8 cellular contexts compared by ENCODE assay signal in genomic region chr1:44842763-44843655, GRCh38. TPM values are rescaled to one million over a fixed set of nuclear protein-coding genes. Genes with fewer than 3 reads are reported as not detected.
DNase-seq lines count a peak whose midpoint lies in the region; ATAC-seq and TF ChIP-seq lines count a peak whose summit lies in the region.

Gene PTCH2 (minus strand): TSS chr1:44843253. CDS start chr1:44842932, 321 bp downstream.

- TF ChIP-seq CTCF in Caco-2 (IDR thresholded peaks at IDR 0.05; ENCODE audit: insufficient read depth in 1 of 2, low read depth in 1 of 2, low read length in 1 of 2, severe bottlenecking in 1 of 2, unreplicated experiment in 1 of 2) = no peak
- TF ChIP-seq CTCF in HL-60 (IDR thresholded peaks at IDR 0.05; ENCODE audit: insufficient read depth, low read length) = no peak
- TF ChIP-seq CTCF in RWPE1 (conservative IDR thresholded peaks at IDR 0.05; ENCODE audit: low read depth) = no peak

- no peaks in the 10 kb centered on the region for H3K9me3 Mint-ChIP-seq in Caco-2 (ENCODE audit: unreplicated experiment)

- H3K4me3 ChIP-seq in Caco-2 (ENCODE audit: low read depth, low read length) = peak within 1 kb of the TSS; percentile 48
- peak within 1 kb of the TSS; percentile 23 for H3K4me3 ChIP-seq in HL-60 (replicated peaks; ENCODE audit: insufficient read depth, low read length)
- H3K4me3 ChIP-seq in skin epidermis = peak within 1 kb of the TSS; percentile 20 to 50 (median 41)

- no TSS peak for BruUV-seq in Caco-2 (replicated peaks; lab: Mats Ljungman, UMichigan)

- intact Hi-C loops in Caco-2 (cut with micrococcal nuclease; ENCODE audit: unreplicated experiment) = loop anchor here (2.0 kb wide), 1 partner anchor 168 kb away; the partner anchor contains the start of gene HECTD3

- no peaks in the 10 kb centered on the region for H3K36me3 ChIP-seq in Caco-2 (ENCODE audit: control insufficient read depth, insufficient read depth, low read length)

- no peaks in the 10 kb centered on the region for H3K27me3 Mint-ChIP-seq in Caco-2 (ENCODE audit: insufficient read depth, unreplicated experiment)

- POLR2A ChIA-PET in Caco-2 (lab: Charles Lee) (interaction anchor here (0.5 to 0.7 kb wide), 4 partner anchors 68 to 718 kb away, joined by 3 read pairs; partner anchors contain the start of gene RPS8), RWPE1 (lab: Yijun Ruan, JAX; ENCODE audit: low non-redundant PET) (no interaction called here)

- DNase-seq in Caco-2 (peak; percentile 62 to 66), HL-60 (ENCODE audit: low read depth in 1 of 2, low spot score in 1 of 2) (peak in 1 of 2 experiments; percentile 24), RWPE1 (ENCODE audit: low spot score) (peak; percentile 35), cerebellar cortex (ENCODE audit: low spot score) (peak; percentile 50), iPS-NIHi7 (ENCODE audit: extremely low spot score) (peak; percentile 98)

- H3K27ac ChIP-seq in HL-60 (replicated peaks) (no peak within 1 kb of the TSS; the same call in 1 of the 2 replicates), RWPE1 (no peak within 1 kb of the TSS), skin epidermis (peak within 1 kb of the TSS in 15 of 21 experiments; percentile 8 to 88 (median 65))

- H3K4me3 Mint-ChIP-seq in Caco-2 (ENCODE audit: unreplicated experiment) = peak within 1 kb of the TSS; percentile 71

- no peaks in the 10 kb centered on the region for H3K9me3 ChIP-seq in Caco-2

- H3K4me1 Mint-ChIP-seq in Caco-2 (ENCODE audit: low read depth, unreplicated experiment) = no peaks in the 10 kb centered on the region

- H3K27ac Mint-ChIP-seq in Caco-2 (ENCODE audit: unreplicated experiment) = no peak within 1 kb of the TSS

- H3K4me1 ChIP-seq in Caco-2 = no peaks in the 10 kb centered on the region

- no peaks in the 10 kb centered on the region for H3K27me3 ChIP-seq in Caco-2 (replicated peaks; ENCODE audit: control insufficient read depth, insufficient read depth, low read length)
- peaks cover 7% of the 10 kb centered on the region for H3K27me3 ChIP-seq in HL-60 (ENCODE audit: insufficient read depth, poor library complexity, severe bottlenecking)

- CTCF ChIA-PET in Caco-2 (lab: Charles Lee) = interaction anchor here (1.4 kb wide), 1 partner anchor 169 kb away, joined by 7 read pairs; the partner anchor contains the start of genes HECTD3 and UROD
- CTCF ChIA-PET in RWPE1 (lab: Yijun Ruan, JAX) = interaction anchor here (0.7 kb wide), 1 partner anchor 1497 kb away, joined by 3 read pairs; no protein-coding TSS in a partner anchor

- ATAC-seq in HG02884 (IDR thresholded peaks at IDR 0.05; ENCODE audit: unreplicated experiment) (no peak), HG03196 (IDR thresholded peaks at IDR 0.05; ENCODE audit: unreplicated experiment) (no peak)

- H3K36me3 Mint-ChIP-seq in Caco-2 (ENCODE audit: insufficient read depth, unreplicated experiment) = peaks cover 5% of the 10 kb centered on the region

RNA-seq across cellular contexts. Expression of gene PTCH2, which starts in this region (rescaled TPM):
- total RNA-seq in Caco-2 (2022) = 0.44 and 0.48 TPM in 2 replicates

Comparison
In these comparisons a context has a peak if more than half of its experiments do, and no peak if none do; other contexts are left out.
1. Peak in DNase-seq and H3K4me3 ChIP-seq in Caco-2; RNA of the gene not detected or under 1 TPM.
2. H3K27ac ChIP-seq: peak in skin epidermis (15 of 21); none in HL-60 (single experiment) and RWPE1 (single experiment).
3. Peak in every context shown above with its lines, with median percentiles within 50 percentile points of each other: H3K4me3 ChIP-seq.